8 cellular contexts compared by ENCODE assay signal in the genomic region with DNA sequence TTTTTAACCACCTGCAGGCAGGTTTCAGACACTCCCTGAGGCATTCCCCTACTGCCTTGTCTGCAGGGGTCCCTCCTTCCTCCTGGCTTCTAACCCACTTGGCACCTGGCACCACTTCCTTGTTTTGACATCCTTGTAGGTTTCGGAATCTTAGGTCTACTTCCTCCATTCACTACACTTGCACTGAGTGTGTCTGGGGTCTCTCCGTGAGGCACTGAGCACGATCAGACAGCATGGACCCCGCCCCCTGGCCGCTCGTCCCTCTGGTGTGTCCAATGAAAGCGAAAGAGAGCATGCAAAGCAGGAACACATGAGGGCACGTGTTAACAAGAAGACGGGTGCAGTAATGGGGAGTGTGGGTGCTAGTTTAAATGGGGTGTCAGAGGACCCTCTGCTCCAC.
DNase-seq lines count a peak whose midpoint lies in the region; ATAC-seq and TF ChIP-seq lines count a peak whose summit lies in the region.

No MANE protein-coding gene starts in this region.

- peak overlapping the region; percentile 77 for H3K4me3 Mint-ChIP-seq in activated naive CD8-positive, alpha-beta T cell treated with anti-CD3 and anti-CD28 coated beads, Interleukin-2, amount 10 ng/mL, durations not matched to agents 7 days and 5 days

- no peak for TF ChIP-seq POLR2A in stomach (IDR thresholded peaks at IDR 0.05)

- TF ChIP-seq CTCF in stomach (IDR thresholded peaks at IDR 0.05) (no peak), psoas muscle (IDR thresholded peaks at IDR 0.05) (no peak)

- no peaks in the 10 kb centered on the region for H3K36me3 ChIP-seq in Karpas-422 (ENCODE audit: insufficient read depth, low read length)
- H3K36me3 ChIP-seq in stomach = no peaks in the 10 kb centered on the region
- no peaks in the 10 kb centered on the region for H3K36me3 ChIP-seq in psoas muscle (ENCODE audit: insufficient read depth in 1 of 2, low read depth in 1 of 2)

- TF ChIP-seq EP300 in stomach (IDR thresholded peaks at IDR 0.05) = no peak

- H3K4me1 Mint-ChIP-seq in activated naive CD8-positive, alpha-beta T cell treated with anti-CD3 and anti-CD28 coated beads, Interleukin-2, amount 10 ng/mL, durations not matched to agents 7 days and 5 days = peaks cover 42% of the 10 kb centered on the region

- H3K9ac ChIP-seq in Karpas-422 (ENCODE audit: low read length) = peak overlapping the region; percentile 35

- DNase-seq in Karpas-422 (peak; percentile 89), stomach (peak; percentile 46), psoas muscle (no peak), NCI-H1694 treated with DMSO at 0.1 percent for 48 hours (lab: John Stamatoyannopoulos, UW) (no peak), DMS79 (lab: John Stamatoyannopoulos, UW) (no peak)
- DNase-seq in activated naive CD8-positive, alpha-beta T cell treated with anti-CD3 and anti-CD28 coated beads, Interleukin-2, amount 10 ng/mL, durations not matched to agents 7 days and 5 days = peak; percentile 71

- H3K36me3 Mint-ChIP-seq in activated naive CD8-positive, alpha-beta T cell treated with anti-CD3 and anti-CD28 coated beads, Interleukin-2, amount 10 ng/mL, durations not matched to agents 7 days and 5 days = peaks cover 6% of the 10 kb centered on the region

- H3K27me3 ChIP-seq in Karpas-422 (ENCODE audit: low read length) = no peaks in the 10 kb centered on the region
- H3K27me3 ChIP-seq in stomach = no peaks in the 10 kb centered on the region
- H3K27me3 ChIP-seq in psoas muscle (ENCODE audit: insufficient read depth in 3 of 3, low read length in 2 of 3) = no peaks in the 10 kb centered on the region

- WGBS in stomach, 5 donors = 28 to 51% (median 38%) methylated on average over 9 of the region's 9 CpGs
- 56 to 76% (median 72%) methylated on average over 9 of the region's 9 CpGs for WGBS in psoas muscle, 3 donors

- no peaks in the 10 kb centered on the region for H3K9me2 ChIP-seq in Karpas-422 (replicated peaks; ENCODE audit: insufficient read depth, low read length)

- H3K79me2 ChIP-seq in Karpas-422 (ENCODE audit: low read length) = no peaks in the 10 kb centered on the region

- H3K9me3 Mint-ChIP-seq in activated naive CD8-positive, alpha-beta T cell treated with anti-CD3 and anti-CD28 coated beads, Interleukin-2, amount 10 ng/mL, durations not matched to agents 7 days and 5 days = no peaks in the 10 kb centered on the region

- H3K9me3 ChIP-seq in Karpas-422 (ENCODE audit: low read length) = no peaks in the 10 kb centered on the region
- H3K9me3 ChIP-seq in stomach = no peaks in the 10 kb centered on the region
- no peaks in the 10 kb centered on the region for H3K9me3 ChIP-seq in psoas muscle

- H2AFZ ChIP-seq in Karpas-422 (ENCODE audit: low read length) = peak overlapping the region; percentile 81; the same call in 1 of the 2 replicates

- H3K27ac Mint-ChIP-seq in activated naive CD8-positive, alpha-beta T cell treated with anti-CD3 and anti-CD28 coated beads, Interleukin-2, amount 10 ng/mL, durations not matched to agents 7 days and 5 days = peak overlapping the region; percentile 95

- POLR2A ChIA-PET in activated naive CD8-positive, alpha-beta T cell treated with anti-CD3 and anti-CD28 coated beads, Interleukin-2, amount 10 ng/mL, durations not matched to agents 7 days and 5 days (lab: Charles Lee) = no interaction called here

- H4K20me1 ChIP-seq in Karpas-422 (ENCODE audit: insufficient read depth, low read depth, low read length) = no peaks in the 10 kb centered on the region

- H3K27me3 Mint-ChIP-seq in activated naive CD8-positive, alpha-beta T cell treated with anti-CD3 and anti-CD28 coated beads, Interleukin-2, amount 10 ng/mL, durations not matched to agents 7 days and 5 days = no peaks in the 10 kb centered on the region

- intact Hi-C loops in stomach (cut with DNase I; ENCODE audit: low total_unique reads) (loop anchor here (10.0 kb wide), 1 partner anchor 497 kb away; no protein-coding TSS in a partner anchor), psoas muscle (cut with DNase I) (loop anchor here in 1 of 2 donors (10.0 kb wide), 1 partner anchor 317 kb away; no protein-coding TSS in a partner anchor)

- peak overlapping the region; percentile 64 for H3K4me2 ChIP-seq in Karpas-422 (ENCODE audit: low read depth, low read length, poor library complexity, severe bottlenecking)

- H3K27ac ChIP-seq in Karpas-422 (ENCODE audit: low read length) (peak overlapping the region; percentile 14; the same call in 1 of the 2 replicates), stomach (no peak overlapping the region), psoas muscle (no peak overlapping the region)

- H3K4me3 ChIP-seq in Karpas-422 (ENCODE audit: low read length) = peak overlapping the region; percentile 42; the same call in 1 of the 2 replicates
- peak overlapping the region in 2 of 4 donors; percentile 3 to 15 for H3K4me3 ChIP-seq in stomach
- no peak overlapping the region for H3K4me3 ChIP-seq in psoas muscle

- peak; percentile 68 for ATAC-seq in GM18499 (IDR thresholded peaks at IDR 0.05; ENCODE audit: insufficient read depth, unreplicated experiment)
- ATAC-seq in GM21737 (IDR thresholded peaks at IDR 0.05; ENCODE audit: unreplicated experiment) = peak; percentile 93
- peak; percentile 92 for ATAC-seq in activated naive CD8-positive, alpha-beta T cell treated with anti-CD3 and anti-CD28 coated beads, Interleukin-2, amount 10 ng/mL, durations not matched to agents 7 days and 5 days (ENCODE audit: low read depth)
- ATAC-seq in psoas muscle = no peak

- H3K4me1 ChIP-seq in Karpas-422 (ENCODE audit: low read length) (peaks cover 16% of the 10 kb centered on the region), stomach (peaks cover 0 to 6% (median 3%) of the 10 kb centered on the region in 4 donors), psoas muscle (no peaks in the 10 kb centered on the region)

Comparison
In these comparisons a context has a peak if more than half of its experiments do, and no peak if none do; other contexts are left out.
1. ATAC-seq: peak in GM18499 (single experiment), GM21737 (single experiment) and activated naive CD8-positive, alpha-beta T cell treated with anti-CD3 and anti-CD28 coated beads, Interleukin-2, amount 10 ng/mL, durations not matched to agents 7 days and 5 days (single experiment); none in psoas muscle (0 of 4).
2. DNase-seq: peak in Karpas-422 (single experiment), activated naive CD8-positive, alpha-beta T cell treated with anti-CD3 and anti-CD28 coated beads, Interleukin-2, amount 10 ng/mL, durations not matched to agents 7 days and 5 days (single experiment) and stomach (single experiment); none in psoas muscle (0 of 2), NCI-H1694 treated with DMSO at 0.1 percent for 48 hours (single experiment) and DMS79 (single experiment).